In the genomic region with DNA sequence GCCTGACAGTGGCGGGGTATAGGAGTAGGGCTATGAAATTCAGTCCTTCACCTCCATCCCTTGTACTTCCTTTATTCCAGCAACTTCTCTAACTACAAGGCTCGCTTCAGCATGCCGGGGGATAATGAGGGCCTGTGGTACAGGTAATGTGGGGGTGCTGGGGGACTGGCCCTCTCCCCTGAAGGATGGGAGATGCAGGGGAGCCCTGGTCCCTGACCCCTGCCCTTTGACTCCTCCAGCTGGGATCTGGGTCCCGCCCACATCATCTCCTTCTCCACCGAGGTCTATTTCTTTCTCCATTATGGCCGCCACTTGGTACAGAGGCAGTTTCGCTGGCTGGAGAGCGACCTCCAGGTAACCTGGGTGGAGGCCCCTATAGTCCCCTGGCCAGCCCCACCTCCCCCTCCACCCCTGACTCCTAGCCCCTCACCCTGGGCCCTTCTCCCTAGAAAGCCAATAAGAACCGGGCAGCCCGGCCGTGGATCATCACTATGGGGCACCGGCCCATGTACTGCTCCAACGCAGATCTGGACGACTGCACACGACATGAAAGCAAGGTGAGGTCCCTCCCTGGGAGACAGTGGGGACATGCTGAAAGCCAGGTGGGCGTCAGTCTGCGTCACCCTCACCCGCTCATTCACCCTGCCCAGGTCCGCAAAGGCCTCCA, we compare ENCODE assay signal across 22 cellular contexts. TPM values are rescaled to one million over a fixed set of nuclear protein-coding genes. Genes with fewer than 3 reads are reported as not detected.
"Had no signal": no experiment of that assay in that cellular context is flagged by ENCODE, and none has a peak within 500 bp of the region (broad histone marks: within the 10 kb centered on the region; RNA-seq: fewer than 3 reads in every experiment).

No MANE protein-coding gene starts in this region.

- H3K27me3 ChIP-seq: MG63 had no signal

- ATAC-seq: SK-N-SH treated with all-trans-retinoic acid at 6 μM for 48 hours had no signal

- H3K4me1 ChIP-seq: SJCRH30 had no signal

- H3K9me3 ChIP-seq: MG63, SJCRH30 had no signal

- H3K36me3 ChIP-seq: MG63, SJCRH30 had no signal

- H3K27ac ChIP-seq: RWPE1, SJCRH30 had no signal

- H3K4me3 ChIP-seq: MG63, SJCRH30 had no signal

- DNase-seq: Karpas-422, KG1, MG63, NCI-H1092, NCI-H1105 treated with DMSO at 0.1 percent for 48 hours, NCI-H1417 treated with DMSO at 0.1 percent for 48 hours, NCI-H146, NCI-H1694 treated with DMSO at 0.1 percent for 48 hours, NCI-H1930, NCI-H2081, NCI-H2107, NCI-H2227 treated with DMSO at 0.1 percent for 48 hours, NCI-H446, NCI-H510A, NCI-H524 treated with DMSO at 0.1 percent for 48 hours, NCI-H69, NCI-H774, SHP77 treated with DMSO at 0.1 percent for 48 hours, SJCRH30 had no signal

RNA-seq across cellular contexts. Expression of gene ACP7, which starts 16.5 kb away (rescaled TPM):
- total RNA-seq: HT-29, SJCRH30 had no signal
